ENCODE assay signal across 8 cellular contexts in the genomic region with DNA sequence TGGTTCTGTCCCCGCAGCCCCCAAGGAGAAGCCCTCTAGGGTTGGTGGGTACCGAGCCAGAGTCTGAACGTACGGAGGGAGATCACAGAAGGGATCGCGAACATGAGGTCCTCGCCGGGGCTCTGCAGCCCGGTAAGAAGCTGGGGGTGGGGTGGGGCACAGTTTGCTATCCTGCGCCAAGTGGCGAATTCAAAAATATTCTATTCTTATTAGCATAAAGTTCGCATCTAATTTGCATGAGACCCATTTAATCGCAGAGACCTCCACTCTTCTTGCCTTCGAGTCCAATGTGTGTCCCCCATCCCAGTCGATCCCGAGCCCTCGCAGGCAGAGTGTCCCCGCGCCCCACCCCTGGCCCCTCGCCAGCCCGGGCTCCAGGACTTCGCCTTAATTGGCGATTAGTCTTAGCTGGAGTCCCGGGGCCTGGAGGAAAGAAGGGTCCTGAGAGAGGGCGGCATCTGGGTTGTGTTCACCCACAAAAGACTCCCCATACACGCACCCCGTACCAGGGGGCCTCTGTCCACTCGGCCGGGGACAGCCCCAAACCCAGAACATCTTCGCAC. TPM values are rescaled to one million over a fixed set of nuclear protein-coding genes. Genes with fewer than 3 reads are reported as not detected.
A peak's percentile ranks its signal among the peaks of the same experiment; 100 is the strongest.
DNase-seq lines count a peak whose midpoint lies in the region; ATAC-seq and TF ChIP-seq lines count a peak whose summit lies in the region.

No MANE protein-coding gene starts in this region.

- H3K4me3 ChIP-seq in adrenal gland (peak overlapping the region in 2 of 4 donors; percentile 53 to 90), iPS-18c (ENCODE audit: insufficient read depth, low read depth, low read length) (peak overlapping the region; percentile 72)

- POLR2A ChIA-PET in HEK293T (lab: Yijun Ruan, JAX), result interaction anchor here (0.5 to 4.7 kb wide), 14 partner anchors 9 to 151 kb away, joined by 3 to 41 read pairs (median 3); a partner anchor contains a TSS

- no peaks in the 10 kb centered on the region for H3K36me3 Mint-ChIP-seq in stimulated activated memory B cell treated with anti-CD40 and anti-IgM and Interleukin-4, amounts not matched to agents 10 μg/mL and 1 μg/mL and 100 μg/mL, for 72 hours

- no peak overlapping the region for H3K27ac Mint-ChIP-seq in stimulated activated memory B cell treated with anti-CD40 and anti-IgM and Interleukin-4, amounts not matched to agents 10 μg/mL and 1 μg/mL and 100 μg/mL, for 72 hours

- H3K4me1 ChIP-seq in adrenal gland (replicated peaks in 1 of 2), result peaks cover 9 to 12% of the 10 kb centered on the region in 2 donors

- peak overlapping the region; percentile 65 for H3K4me3 Mint-ChIP-seq in stimulated activated memory B cell treated with anti-CD40 and anti-IgM and Interleukin-4, amounts not matched to agents 10 μg/mL and 1 μg/mL and 100 μg/mL, for 72 hours

- no peak for TF ChIP-seq POLR2A in adrenal gland (IDR thresholded peaks at IDR 0.05)

- peaks cover 65% of the 10 kb centered on the region for H3K27me3 Mint-ChIP-seq in stimulated activated memory B cell treated with anti-CD40 and anti-IgM and Interleukin-4, amounts not matched to agents 10 μg/mL and 1 μg/mL and 100 μg/mL, for 72 hours

- intact Hi-C loops in adrenal gland (cut with DNase I), result no loop called here

- H3K9me3 Mint-ChIP-seq in stimulated activated memory B cell treated with anti-CD40 and anti-IgM and Interleukin-4, amounts not matched to agents 10 μg/mL and 1 μg/mL and 100 μg/mL, for 72 hours, result no peaks in the 10 kb centered on the region

- CTCF ChIA-PET in HEK293T (lab: Yijun Ruan, JAX), result interaction anchor here (0.6 kb wide), 1 partner anchor 27 kb away, joined by 3 read pairs; no protein-coding TSS in a partner anchor

- no peak for ATAC-seq in stimulated activated memory B cell treated with anti-CD40 and anti-IgM and Interleukin-4, amounts not matched to agents 10 μg/mL and 1 μg/mL and 100 μg/mL, for 72 hours

- H3K9me3 ChIP-seq in adrenal gland (replicated peaks in 1 of 3), result no peaks in the 10 kb centered on the region
- H3K9me3 ChIP-seq in iPS-18c (ENCODE audit: control insufficient read depth, insufficient read depth, low read length), result peaks cover 2% of the 10 kb centered on the region

- 26 to 42% (median 31%) methylated on average over 19 to 30 of the region's 30 CpGs for WGBS in adrenal gland, 4 donors

- TF ChIP-seq CTCF in adrenal gland (IDR thresholded peaks at IDR 0.05), result no peak

- peak overlapping the region in 3 of 5 donors; percentile 60 to 90 (median 66) for H3K27ac ChIP-seq in adrenal gland

- H3K27me3 ChIP-seq in adrenal gland, result no peaks in the 10 kb centered on the region

- H3K36me3 ChIP-seq in adrenal gland (replicated peaks in 1 of 2), result peaks cover 0 to 13% of the 10 kb centered on the region in 2 donors

- peaks cover 37% of the 10 kb centered on the region for H3K4me1 Mint-ChIP-seq in stimulated activated memory B cell treated with anti-CD40 and anti-IgM and Interleukin-4, amounts not matched to agents 10 μg/mL and 1 μg/mL and 100 μg/mL, for 72 hours

- DNase-seq in HCEC 1CT (peak; percentile 36), adrenal gland (peak in 1 of 7 donors; percentile 25), HEK293T (ENCODE audit: extremely low spot score) (no peak), SHP77 (lab: John Stamatoyannopoulos, UW) (no peak)
- no peak for DNase-seq in stimulated activated CD4-positive, alpha-beta T cell treated with anti-CD3 and anti-CD28 coated beads, Interleukin-1b, Interleukin-23, amount 100 ng/mL, for 48 hours
- no peak for DNase-seq in stimulated activated CD4-positive, alpha-beta T cell treated with anti-CD3 and anti-CD28 coated beads, Interleukin-4, amount 100 ng/mL, for 4 hours

TF ChIP-seq in HEK293T, 16 proteins besides CTCF, POLR2A, EP300 and RAD21:
- no peak for TF ChIP-seq ELF4 (IDR thresholded peaks at IDR 0.05)

RNA-seq across cellular contexts. Expression of a gene that starts 0.6 kb away (rescaled TPM):
- 10 to 100 TPM in 4 of 8 donors, 1 to 10 TPM in 4; 4.9 to 15.9 (median 9.9) TPM for total RNA-seq in adrenal gland
- 10 to 100 TPM in 2 of 3 donors, 1 to 10 TPM in 1; 5.3 to 86.4 (median 34.4) TPM for polyA plus RNA-seq in adrenal gland

RNA-seq across cellular contexts. Expression of a gene that starts 6.0 kb away (rescaled TPM):
- total RNA-seq in adrenal gland, result 10 to 100 TPM; 21.4 to 59.7 (median 47.6) TPM
- 100 to 1,000 TPM in 1 of 3 donors, 10 to 100 TPM in 2; 20.4 to 136 (median 98.9) TPM for polyA plus RNA-seq in adrenal gland

RNA-seq across cellular contexts. Expression of a gene that starts 19.6 kb away (rescaled TPM):
- total RNA-seq in adrenal gland, result 10 to 100 TPM; 21.9 to 75.9 (median 30.9) TPM
- polyA plus RNA-seq in adrenal gland, result 10 to 100 TPM in 1 of 3 donors, 1 to 10 TPM in 2; 8.1 to 31.5 (median 8.6) TPM

RNA-seq across cellular contexts. Expression of a gene that starts 22.4 kb away (rescaled TPM):
- 1 to 10 TPM in 4 of 8 donors, under 1 TPM in 4; 0.17 to 7.4 (median 0.94) TPM for total RNA-seq in adrenal gland
- polyA plus RNA-seq in adrenal gland, result 1 to 10 TPM; 1.0 to 1.3 (median 1.3) TPM
